Comparison of ENCODE assay signal across 23 cellular contexts in genomic region chr9:4617752-4618151, GRCh38. TPM values are rescaled to one million over a fixed set of nuclear protein-coding genes. Genes with fewer than 3 reads are reported as not detected.
DNase-seq lines count a peak whose midpoint lies in the region; ATAC-seq, FAIRE-seq and TF ChIP-seq lines count a peak whose summit lies in the region.
"Had no signal": no experiment of that assay in that cellular context is flagged by ENCODE, and none has a peak within 500 bp of the region (broad histone marks: within the 10 kb centered on the region; RNA-seq: fewer than 3 reads in every experiment).

No MANE protein-coding gene starts in this region.

- intact Hi-C loops in A673 (cut with micrococcal nuclease; ENCODE audit: unreplicated experiment) = no loop called here

- H3K27me3 Mint-ChIP-seq in WTC11 (ENCODE audit: low read depth) = no peaks in the 10 kb centered on the region
- H3K27me3 Mint-ChIP-seq: B cell; CD4-positive, alpha-beta T cell had no signal

- POLR2A ChIA-PET in A673 (lab: Charles Lee; ENCODE audit: low non-redundant PET) = no interaction called here
- POLR2A ChIA-PET in WTC11 (lab: Charles Lee) = no interaction called here

- H2AK5ac ChIP-seq in mesenchymal stem cell (ENCODE audit: low read length, severe bottlenecking) = no peak overlapping the region

- H2BK120ac ChIP-seq in mesenchymal stem cell (ENCODE audit: low read depth, low read length) = no peak overlapping the region

- H3K27me3 ChIP-seq in A673 (replicated peaks; ENCODE audit: insufficient read depth, low read depth, low read length, poor library complexity) (no peaks in the 10 kb centered on the region), mesenchymal stem cell (ENCODE audit: control insufficient read depth in 1 of 2, insufficient read depth in 1 of 2, low read length in 2 of 2) (no peaks in the 10 kb centered on the region)

- H2AFZ ChIP-seq in mesenchymal stem cell (ENCODE audit: low read depth, low read length) = no peak overlapping the region
- H2AFZ ChIP-seq: GM23248 had no signal

- DNase-seq in A673 (ENCODE audit: low spot score) (no peak), H4 (ENCODE audit: low spot score) (peak; percentile 4), WTC11 (ENCODE audit: low spot score) (no peak), mesenchymal stem cell (peak; percentile 24), GM12892 (ENCODE audit: insufficient read length) (no peak), SHP77 (lab: John Stamatoyannopoulos, UW) (no peak)
- DNase-seq: C1 segment of cervical spinal cord; Calu3; CD4-positive, alpha-beta T cell; DMS153; DMS79 treated with DMSO at 0.1 percent for 48 hours; EL; GDM1; GM23248; HCEC 1CT; HFFc6; Kasumi-1; KBM-7 had no signal

- H3K27ac Mint-ChIP-seq in WTC11 = peak overlapping the region; percentile 88; the same call in 1 of the 2 replicates
- H3K27ac Mint-ChIP-seq: B cell; CD4-positive, alpha-beta T cell; HFFc6 had no signal

- CTCF ChIA-PET in A673 (lab: Charles Lee) = no interaction called here
- CTCF ChIA-PET in WTC11 (lab: Charles Lee) = interaction anchor here (1.0 kb wide), 1 partner anchor 69 kb away, joined by 3 read pairs; no protein-coding TSS in a partner anchor

- FAIRE-seq in GM12892 (lab: Jason Lieb, UNC) = no peak
- FAIRE-seq: GM19239 had no signal

- H3K4me3 Mint-ChIP-seq in WTC11 = no peak overlapping the region
- H3K4me3 Mint-ChIP-seq: B cell; CD4-positive, alpha-beta T cell; HFFc6 had no signal

- no peak for ATAC-seq in WTC11
- ATAC-seq in GM19452 (IDR thresholded peaks at IDR 0.05; ENCODE audit: unreplicated experiment) = no peak

- peaks cover 37% of the 10 kb centered on the region for H3K36me3 ChIP-seq in A673 (ENCODE audit: insufficient read depth, low read length, poor library complexity, severe bottlenecking)
- H3K36me3 ChIP-seq in mesenchymal stem cell (ENCODE audit: control insufficient read depth in 1 of 2, insufficient read depth in 2 of 2, low read depth in 1 of 2, low read length in 2 of 2) = no peaks in the 10 kb centered on the region

- H3K79me1 ChIP-seq in mesenchymal stem cell (replicated peaks; ENCODE audit: low read length, poor library complexity, severe bottlenecking) = no peaks in the 10 kb centered on the region

- H3K36me3 Mint-ChIP-seq in WTC11 = no peaks in the 10 kb centered on the region

- H3K4me3 ChIP-seq in A673 (ENCODE audit: low read depth, low read length, poor library complexity, severe bottlenecking) (no peak overlapping the region), mesenchymal stem cell (ENCODE audit: insufficient read depth in 1 of 2, low read depth in 1 of 2, low read length in 2 of 2) (no peak overlapping the region)
- H3K4me3 ChIP-seq: GM23248 had no signal

- no peak overlapping the region for H3K4me2 ChIP-seq in mesenchymal stem cell (ENCODE audit: low read length, poor library complexity, severe bottlenecking)

- no peak overlapping the region for H3K18ac ChIP-seq in mesenchymal stem cell (ENCODE audit: low read depth in 1 of 2, low read length in 2 of 2)

- BruUV-seq in A673 (replicated peaks; lab: Mats Ljungman, UMichigan) = no TSS peak

- H4K91ac ChIP-seq in mesenchymal stem cell (ENCODE audit: low read length) = no peak overlapping the region

- H4K8ac ChIP-seq in mesenchymal stem cell (ENCODE audit: low read length) = no peak overlapping the region

- no peak overlapping the region for H3K9ac ChIP-seq in mesenchymal stem cell (ENCODE audit: low read length)
- H3K9ac ChIP-seq: GM23248 had no signal

- TF ChIP-seq POLR2A in GM12892 (IDR thresholded peaks at IDR 0.05; ENCODE audit: low read depth, low read length) = no peak

- H3K4ac ChIP-seq in mesenchymal stem cell (ENCODE audit: low read depth in 1 of 2, low read length in 2 of 2) = no peak overlapping the region

- no peak overlapping the region for H3K23ac ChIP-seq in mesenchymal stem cell (ENCODE audit: low read length in 2 of 2)

- no peak overlapping the region for H2BK12ac ChIP-seq in mesenchymal stem cell (ENCODE audit: low read length in 2 of 2)

- H3K27ac ChIP-seq in A673 (ENCODE audit: low read depth, low read length, poor library complexity, severe bottlenecking) (peak overlapping the region; percentile 6), mesenchymal stem cell (ENCODE audit: low read length, poor library complexity, severe bottlenecking) (no peak overlapping the region)
- H3K27ac ChIP-seq: GM23248, HL-60 had no signal

- TF ChIP-seq CTCF in A673 (conservative IDR thresholded peaks at IDR 0.05; ENCODE audit: low read depth, low read length) = no peak
- no peak for TF ChIP-seq CTCF in WTC11 (IDR thresholded peaks at IDR 0.05)

- H2BK15ac ChIP-seq in mesenchymal stem cell (ENCODE audit: low read depth, poor library complexity, severe bottlenecking) = no peak overlapping the region

- H3K4me1 Mint-ChIP-seq in WTC11 = peaks cover 39% of the 10 kb centered on the region
- H3K4me1 Mint-ChIP-seq: B cell had no signal

- H3K14ac ChIP-seq in mesenchymal stem cell (ENCODE audit: low read length in 2 of 2) = no peak overlapping the region

- no peaks in the 10 kb centered on the region for H3K9me3 Mint-ChIP-seq in WTC11
- H3K9me3 Mint-ChIP-seq: CD4-positive, alpha-beta T cell; HFFc6 had no signal

- 14% methylated on average over 2 of the region's 3 CpGs for WGBS in mesenchymal stem cell

- H2BK5ac ChIP-seq in mesenchymal stem cell (ENCODE audit: low read depth, low read length, poor library complexity, severe bottlenecking) = no peak overlapping the region

- H3K9me3 ChIP-seq in A673 (ENCODE audit: low read depth, low read length, poor library complexity, severe bottlenecking) (no peaks in the 10 kb centered on the region), mesenchymal stem cell (ENCODE audit: control insufficient read depth, low read length) (no peaks in the 10 kb centered on the region)

- H3K4me1 ChIP-seq in A673 (ENCODE audit: insufficient read depth, low read length, poor library complexity, severe bottlenecking) = peaks cover 12% of the 10 kb centered on the region
- peaks cover 2% of the 10 kb centered on the region for H3K4me1 ChIP-seq in mesenchymal stem cell (ENCODE audit: control insufficient read depth, insufficient read depth, low read depth, low read length)

TF ChIP-seq in WTC11, 78 proteins besides CTCF, POLR2A, EP300 and RAD21 (continues in another document):
- TF ChIP-seq MLX (CRISPR knock-in tag; IDR thresholded peaks at IDR 0.05) = no peak
- no peak for TF ChIP-seq ATF6 (CRISPR knock-in tag; IDR thresholded peaks at IDR 0.05)
- TF ChIP-seq PRRX2 (CRISPR knock-in tag; IDR thresholded peaks at IDR 0.05) = no peak
- TF ChIP-seq ATF3 (CRISPR knock-in tag; conservative IDR thresholded peaks at IDR 0.05) = no peak
- TF ChIP-seq RELA (CRISPR knock-in tag; IDR thresholded peaks at IDR 0.05; ENCODE audit: borderline replicate concordance) = no peak
- TF ChIP-seq, protein P1, sequence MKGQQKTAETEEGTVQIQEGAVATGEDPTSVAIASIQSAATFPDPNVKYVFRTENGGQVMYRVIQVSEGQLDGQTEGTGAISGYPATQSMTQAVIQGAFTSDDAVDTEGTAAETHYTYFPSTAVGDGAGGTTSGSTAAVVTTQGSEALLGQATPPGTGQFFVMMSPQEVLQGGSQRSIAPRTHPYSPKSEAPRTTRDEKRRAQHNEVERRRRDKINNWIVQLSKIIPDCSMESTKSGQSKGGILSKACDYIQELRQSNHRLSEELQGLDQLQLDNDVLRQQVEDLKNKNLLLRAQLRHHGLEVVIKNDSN (CRISPR knock-in tag; IDR thresholded peaks at IDR 0.05) = no peak
- TF ChIP-seq, protein P2, sequence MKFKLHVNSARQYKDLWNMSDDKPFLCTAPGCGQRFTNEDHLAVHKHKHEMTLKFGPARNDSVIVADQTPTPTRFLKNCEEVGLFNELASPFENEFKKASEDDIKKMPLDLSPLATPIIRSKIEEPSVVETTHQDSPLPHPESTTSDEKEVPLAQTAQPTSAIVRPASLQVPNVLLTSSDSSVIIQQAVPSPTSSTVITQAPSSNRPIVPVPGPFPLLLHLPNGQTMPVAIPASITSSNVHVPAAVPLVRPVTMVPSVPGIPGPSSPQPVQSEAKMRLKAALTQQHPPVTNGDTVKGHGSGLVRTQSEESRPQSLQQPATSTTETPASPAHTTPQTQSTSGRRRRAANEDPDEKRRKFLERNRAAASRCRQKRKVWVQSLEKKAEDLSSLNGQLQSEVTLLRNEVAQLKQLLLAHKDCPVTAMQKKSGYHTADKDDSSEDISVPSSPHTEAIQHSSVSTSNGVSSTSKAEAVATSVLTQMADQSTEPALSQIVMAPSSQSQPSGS (CRISPR knock-in tag; IDR thresholded peaks at IDR 0.05; ENCODE audit: borderline replicate concordance, low read depth) = no peak

RNA-seq across cellular contexts. Expression of gene PLPP6, which starts 44.3 kb away (rescaled TPM):
- total RNA-seq in A673 (2021) = 30.9 and 39.5 TPM in 2 replicates
- 5.9 and 6.7 TPM in 2 replicates for total RNA-seq in H4 (2014; rRNA removed; shearing (Covaris generic))
- 13.4 to 13.5 TPM (median 13.5 TPM) in 3 replicates for total RNA-seq in WTC11 (2021)
- 7.8 TPM for polyA plus RNA-seq in mesenchymal stem cell (2013, experiment 1 of 2)
- polyA plus RNA-seq in mesenchymal stem cell (2013, experiment 2 of 2) = 8.1 TPM
- 4.8 TPM for polyA plus RNA-seq in GM12892 (2012; ENCODE audit: missing spikeins)

RNA-seq across cellular contexts. Expression of gene SPATA6L, which starts 48.5 kb away (rescaled TPM):
- total RNA-seq in A673 (2021) (20.4 and 21.2 TPM in 2 replicates), WTC11 (2021) (1.7 to 2.5 TPM (median 1.8 TPM) in 3 replicates)
- total RNA-seq in H4 (2014; rRNA removed; shearing (Covaris generic)) = not detected in 2 replicates
- 1.1 TPM for polyA plus RNA-seq in mesenchymal stem cell (2013, experiment 1 of 2)
- 1.1 TPM for polyA plus RNA-seq in mesenchymal stem cell (2013, experiment 2 of 2)
- polyA plus RNA-seq in GM12892 (2012; ENCODE audit: missing spikeins) = 0.68 TPM
- total RNA-seq: A172 had no signal

Comparison
In these comparisons a context has a peak if more than half of its experiments do, and no peak if none do; other contexts are left out.
1. DNase-seq: peak in H4 (single experiment) and mesenchymal stem cell (single experiment); none in A673 (single experiment), WTC11 (single experiment), GM12892 (single experiment) and SHP77 (0 of 2).